8 cellular contexts compared by ENCODE assay signal in the genomic region with DNA sequence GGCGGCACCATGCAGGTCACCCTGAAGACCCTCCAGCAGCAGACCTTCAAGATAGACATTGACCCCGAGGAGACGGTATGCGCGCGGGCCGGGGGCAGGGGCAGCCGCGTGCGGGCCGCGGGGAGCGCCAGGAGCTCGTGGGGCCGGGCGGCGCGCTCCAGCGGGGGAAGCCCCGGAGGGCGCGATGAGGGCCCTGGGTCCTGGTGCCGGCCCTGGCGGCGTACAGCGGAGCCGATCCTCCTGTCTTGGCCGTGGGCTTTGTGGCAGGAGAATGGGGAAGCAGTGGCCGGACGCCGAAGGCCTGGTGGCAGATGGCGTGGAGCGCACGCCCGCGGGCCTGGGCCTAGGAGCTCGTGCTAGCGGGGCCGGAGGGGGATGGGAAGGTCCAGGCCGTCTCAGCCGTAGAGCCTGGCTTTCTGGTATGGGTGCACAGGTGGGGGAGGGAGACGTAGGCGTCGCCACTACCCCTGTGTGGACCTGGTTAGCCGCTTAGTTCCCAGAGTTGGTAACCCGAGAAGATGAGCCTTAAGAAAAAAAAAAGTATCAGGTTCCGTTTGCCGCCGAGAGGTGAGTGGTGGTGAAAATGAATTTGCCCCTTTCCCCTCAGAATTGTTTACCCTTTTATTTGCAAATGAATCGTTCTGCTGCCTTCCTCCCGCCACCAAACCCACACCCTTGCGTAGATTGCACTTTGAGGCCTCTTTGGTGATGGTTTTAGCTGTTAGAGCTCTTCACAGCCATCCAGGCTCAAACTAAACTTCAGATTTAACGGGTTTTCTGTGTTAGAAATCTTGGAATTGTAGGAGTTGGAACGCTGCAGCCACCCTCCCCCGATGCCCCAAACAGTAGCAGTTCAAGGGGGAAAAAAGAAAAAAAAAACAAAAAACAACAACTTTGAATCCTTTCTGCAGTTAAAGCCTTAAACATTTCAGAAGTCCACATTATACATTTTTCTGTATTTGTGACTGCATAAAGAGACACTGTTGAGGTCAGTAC. TPM values are rescaled to one million over a fixed set of nuclear protein-coding genes. Genes with fewer than 3 reads are reported as not detected.
DNase-seq lines count a peak whose midpoint lies in the region; ATAC-seq and TF ChIP-seq lines count a peak whose summit lies in the region.

No MANE protein-coding gene starts in this region.

- no peak overlapping the region for H2AFZ ChIP-seq in fibroblast of lung (ENCODE audit: low read length)

- peak; percentile 40 for ATAC-seq in GM21367 (IDR thresholded peaks at IDR 0.05; ENCODE audit: unreplicated experiment)
- peak; percentile 23 to 40 for ATAC-seq in naive thymus-derived CD8-positive, alpha-beta T cell

- POLR2A ChIA-PET in naive thymus-derived CD8-positive, alpha-beta T cell (lab: Charles Lee) = interaction anchor here (0.8 to 2.0 kb wide), 8 partner anchors 10 to 1835 kb away, joined by 3 to 6 read pairs (median 4); no protein-coding TSS in a partner anchor

- H3K4me1 ChIP-seq in fibroblast of lung (ENCODE audit: control insufficient read depth, extremely low read depth, insufficient read depth, low read length) = peaks cover 7% of the 10 kb centered on the region

- DNase-seq in Caki2 (ENCODE audit: low read depth) (peak; percentile 71), HT-29 (ENCODE audit: low spot score) (peak; percentile 82), OCI-M1 (lab: John Stamatoyannopoulos, UW) (peak; percentile 86), activated T-helper 1 cell treated with Interleukin-2 at 50 U/mL for 16 hours (ENCODE audit: low read depth) (peak; percentile 22), fibroblast of lung (ENCODE audit: low read depth in 2 of 2) (peak; percentile 53 to 76)
- DNase-seq in naive thymus-derived CD8-positive, alpha-beta T cell = peak; percentile 27 to 85 (median 68)
- DNase-seq in stimulated activated naive CD4-positive, alpha-beta T cell (lab: John Stamatoyannopoulos, UW) = peak; percentile 31 to 71 (median 51)

- H3K27me3 ChIP-seq in fibroblast of lung (ENCODE audit: control insufficient read depth, insufficient read depth, low read length) = no peaks in the 10 kb centered on the region

- peak overlapping the region; percentile 3 for H3K4me2 ChIP-seq in fibroblast of lung (ENCODE audit: extremely low read depth, insufficient read depth, low read length)

- peak overlapping the region; percentile 75 to 99 (median 90) for H3K4me3 ChIP-seq in fibroblast of lung (replicated peaks in 1 of 4; ENCODE audit: control extremely low read depth in 1 of 4, insufficient read depth in 1 of 4, low read depth in 3 of 4, low read length in 4 of 4)

- no peaks in the 10 kb centered on the region for H3K36me3 ChIP-seq in fibroblast of lung (ENCODE audit: control insufficient read depth, insufficient read depth, low read length)

- peaks cover 17 to 67% (median 45%) of the 10 kb centered on the region in 4 donors for H3K4me1 Mint-ChIP-seq in naive thymus-derived CD8-positive, alpha-beta T cell

- H3K27me3 Mint-ChIP-seq in naive thymus-derived CD8-positive, alpha-beta T cell = peaks cover 0 to under 1% (median 0%) of the 10 kb centered on the region in 5 donors

- H3K9me3 ChIP-seq in fibroblast of lung (ENCODE audit: control insufficient read depth, insufficient read depth, low read depth, low read length) = no peaks in the 10 kb centered on the region

- H3K79me2 ChIP-seq in fibroblast of lung (ENCODE audit: control insufficient read depth, insufficient read depth, low read length) = peaks cover 58% of the 10 kb centered on the region

- H3K9ac ChIP-seq in fibroblast of lung (ENCODE audit: insufficient read depth, low read length) = peak overlapping the region; percentile 98

- no peaks in the 10 kb centered on the region for H3K9me3 Mint-ChIP-seq in naive thymus-derived CD8-positive, alpha-beta T cell

- peak overlapping the region; percentile 85 to 99 (median 94) for H3K4me3 Mint-ChIP-seq in naive thymus-derived CD8-positive, alpha-beta T cell

- H3K27ac ChIP-seq in fibroblast of lung (ENCODE audit: insufficient read depth, low read length) = peak overlapping the region; percentile 97

- no peak for TF ChIP-seq CTCF in fibroblast of lung (conservative IDR thresholded peaks at IDR 0.05 in 1 of 2, IDR thresholded peaks at IDR 0.05 in 1 of 2; ENCODE audit: low read depth in 1 of 2, low read length in 2 of 2)

- no peaks in the 10 kb centered on the region for H3K36me3 Mint-ChIP-seq in naive thymus-derived CD8-positive, alpha-beta T cell

- peaks cover 5% of the 10 kb centered on the region for H4K20me1 ChIP-seq in fibroblast of lung (ENCODE audit: control insufficient read depth, extremely low read depth, insufficient read depth, low read length)

- in situ Hi-C loops in Caki2 (cut with HindIII; ENCODE audit: low pct_unique_long_range_greater_than_20kb, low sequenced_read_pairs) = no loop called here

- peak overlapping the region; percentile 88 to 99 (median 96) for H3K27ac Mint-ChIP-seq in naive thymus-derived CD8-positive, alpha-beta T cell

RNA-seq across cellular contexts. Expression of a gene that starts 0.8 kb away (rescaled TPM):
- total RNA-seq in Caki2 (2014; rRNA removed; shearing (Covaris generic); ENCODE audit: low replicate concordance) = 103 and 140 TPM in 2 replicates
- total RNA-seq in HT-29 (2014; rRNA removed; shearing (Covaris generic)) = 69.9 and 76.8 TPM in 2 replicates
- total RNA-seq in fibroblast of lung = 101 and 156 TPM in 2 replicates
- 356 and 607 TPM in 2 replicates for polyA plus RNA-seq in fibroblast of lung
- polyA plus RNA-seq in fibroblast of lung (2012) = 168 and 353 TPM in 2 replicates
- 115 and 121 TPM in 2 replicates for polyA minus RNA-seq in fibroblast of lung (ENCODE audit: low replicate concordance)
- total RNA-seq in naive thymus-derived CD8-positive, alpha-beta T cell = 10 to 100 TPM; 48.1 to 62.5 TPM
- 10 to 100 TPM in 2 of 3 donors, 1 to 10 TPM in 1; 6.9 to 17.9 (median 14.4) TPM for polyA plus RNA-seq in naive thymus-derived CD8-positive, alpha-beta T cell

Comparison
In these comparisons a context has a peak if more than half of its experiments do, and no peak if none do; other contexts are left out.
1. Peak in every context shown above with its lines: DNase-seq, ATAC-seq, H3K4me3 ChIP-seq and H3K27ac ChIP-seq.
2. DNase-seq: peak in every context shown above with its lines; median percentile 86 in OCI-M1; 82 in HT-29; 71 in Caki2; 68 in naive thymus-derived CD8-positive, alpha-beta T cell; 64 in fibroblast of lung; 51 in stimulated activated naive CD4-positive, alpha-beta T cell; 22 in activated T-helper 1 cell treated with Interleukin-2 at 50 U/mL for 16 hours.